ENCODE assay signal across 8 cellular contexts in the genomic region with DNA sequence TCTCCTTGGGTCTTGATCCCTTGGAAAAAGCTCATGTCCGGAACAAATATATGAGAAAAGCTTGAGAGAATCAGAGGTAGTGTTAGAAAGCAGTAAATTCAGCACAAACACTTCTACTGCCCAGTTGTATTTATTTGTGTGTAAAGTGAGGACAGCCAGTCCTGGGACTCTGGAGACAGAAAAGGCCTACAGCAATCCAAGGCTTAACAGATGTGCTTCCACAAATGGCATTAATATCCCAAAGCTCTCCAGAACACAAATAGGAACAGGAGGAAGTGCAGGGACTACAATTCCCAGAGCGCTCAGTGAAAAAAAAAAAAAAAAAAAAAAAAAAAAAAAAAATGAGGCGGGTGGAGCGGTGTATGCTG. TPM values are rescaled to one million over a fixed set of nuclear protein-coding genes. Genes with fewer than 3 reads are reported as not detected.
DNase-seq lines count a peak whose midpoint lies in the region; ATAC-seq lines count a peak whose summit lies in the region.

No MANE protein-coding gene starts in this region.

- H2BK120ac ChIP-seq in neuronal stem cell (ENCODE audit: low read depth, low read length) = no peak overlapping the region

- peaks cover 0 to 54% (median 9%) of the 10 kb centered on the region in 3 donors for H3K36me3 Mint-ChIP-seq in CD8-positive, alpha-beta memory T cell

- H3K9me3 Mint-ChIP-seq in CD8-positive, alpha-beta memory T cell = no peaks in the 10 kb centered on the region

- H3K9me3 ChIP-seq in CD8-positive, alpha-beta memory T cell (ENCODE audit: low read length) = no peaks in the 10 kb centered on the region
- H3K9me3 ChIP-seq in neuronal stem cell (replicated peaks in 1 of 2; ENCODE audit: control insufficient read depth in 2 of 2, insufficient read depth in 1 of 2, low read depth in 1 of 2, low read length in 2 of 2) = no peaks in the 10 kb centered on the region

- H3K36me3 ChIP-seq in CD8-positive, alpha-beta memory T cell (ENCODE audit: insufficient read depth, low read length) = peaks cover 14% of the 10 kb centered on the region
- peaks cover 33 to 63% of the 10 kb centered on the region in 2 donors for H3K36me3 ChIP-seq in neuronal stem cell (replicated peaks in 1 of 2; ENCODE audit: control insufficient read depth in 2 of 2, insufficient read depth in 2 of 2, low read length in 2 of 2)

- H3K23ac ChIP-seq in neuronal stem cell (ENCODE audit: low read depth, low read length, poor library complexity) = no peak overlapping the region

- peaks cover 25% of the 10 kb centered on the region for H3K4me1 ChIP-seq in CD8-positive, alpha-beta memory T cell (ENCODE audit: insufficient read depth, low read length)
- peaks cover 15 to 18% of the 10 kb centered on the region in 2 donors for H3K4me1 ChIP-seq in neuronal stem cell (ENCODE audit: control insufficient read depth in 2 of 2, insufficient read depth in 1 of 2, low read depth in 1 of 2, low read length in 2 of 2)

- H3K79me1 ChIP-seq in neuronal stem cell (ENCODE audit: low read depth, low read length) = peaks cover 9% of the 10 kb centered on the region

- H3K4me3 Mint-ChIP-seq in CD8-positive, alpha-beta memory T cell = peak overlapping the region; percentile 90 to 99 (median 92)

- CTCF ChIA-PET in CD8-positive, alpha-beta memory T cell (lab: Charles Lee) = interaction anchor here (0.7 to 2.0 kb wide), 5 partner anchors 17 to 290 kb away, joined by 3 to 10 read pairs (median 4); a partner anchor contains a TSS

- H3K14ac ChIP-seq in neuronal stem cell (ENCODE audit: low read length) = no peak overlapping the region

- no peak overlapping the region for H3K9ac ChIP-seq in neuronal stem cell (ENCODE audit: low read depth, low read length, poor library complexity)

- ATAC-seq in HG03135 (IDR thresholded peaks at IDR 0.05; ENCODE audit: unreplicated experiment) (peak; percentile 1), HG03432 (IDR thresholded peaks at IDR 0.05; ENCODE audit: unreplicated experiment) (no peak)

- WGBS in neuronal stem cell (ENCODE audit: extremely low coverage in 2 of 2, insufficient read length in 2 of 2, insufficient replicate concordance in 1 of 2), 2 donors = no CpG with 5 or more reads among the region's 4 CpGs

- H3K27me3 Mint-ChIP-seq in CD8-positive, alpha-beta memory T cell = peaks cover 0 to 1% of the 10 kb centered on the region in 2 donors

- no peak overlapping the region for H3K27ac ChIP-seq in CD8-positive, alpha-beta memory T cell (ENCODE audit: low read depth, low read length)
- peak overlapping the region; percentile 98 for H3K27ac ChIP-seq in angular gyrus (ENCODE audit: low read depth, low read length)
- no peak overlapping the region for H3K27ac ChIP-seq in neuronal stem cell (replicated peaks; ENCODE audit: low read length)

- H3K4me3 ChIP-seq in CD8-positive, alpha-beta memory T cell (ENCODE audit: low read length) = no peak overlapping the region
- H3K4me3 ChIP-seq in neuronal stem cell (ENCODE audit: low read length in 2 of 2) = peak overlapping the region in 1 of 2 donors; percentile 99

- H2AFZ ChIP-seq in neuronal stem cell (ENCODE audit: low read length) = peak overlapping the region; percentile 44

- H3K4me2 ChIP-seq in neuronal stem cell (ENCODE audit: insufficient read depth, low read length, poor library complexity, severe bottlenecking) = no peak overlapping the region

- H4K8ac ChIP-seq in neuronal stem cell (ENCODE audit: low read depth, low read length) = no peak overlapping the region

- POLR2A ChIA-PET in CD8-positive, alpha-beta memory T cell (lab: Charles Lee) = interaction anchor here (1.1 to 1.8 kb wide), 5 partner anchors 10 to 125 kb away, joined by 3 to 8 read pairs (median 6); a partner anchor contains a TSS

- no peak overlapping the region for H3K18ac ChIP-seq in neuronal stem cell (ENCODE audit: low read length)

- no peak overlapping the region for H2BK12ac ChIP-seq in neuronal stem cell (ENCODE audit: low read length)

- H4K91ac ChIP-seq in neuronal stem cell (ENCODE audit: low read depth, low read length, poor library complexity) = no peak overlapping the region

- no peak overlapping the region for H2BK5ac ChIP-seq in neuronal stem cell (ENCODE audit: low read length)

- H3K4ac ChIP-seq in neuronal stem cell (ENCODE audit: low read length) = no peak overlapping the region

- DNase-seq in CD8-positive, alpha-beta memory T cell = no peak
- DNase-seq in neuronal stem cell (ENCODE audit: low spot score) = no peak
- DNase-seq in RKO (ENCODE audit: low spot score) = no peak
- DNase-seq in EL = no peak
- DNase-seq in cerebellar cortex (ENCODE audit: low spot score) = no peak

- peak overlapping the region; percentile 85 to 95 (median 88) for H3K27ac Mint-ChIP-seq in CD8-positive, alpha-beta memory T cell

- H3K27me3 ChIP-seq in CD8-positive, alpha-beta memory T cell (ENCODE audit: insufficient read depth, low read length, poor library complexity, severe bottlenecking) = no peaks in the 10 kb centered on the region
- H3K27me3 ChIP-seq in neuronal stem cell (ENCODE audit: control insufficient read depth in 3 of 3, insufficient read depth in 3 of 3, low read depth in 1 of 3, low read length in 3 of 3) = no peaks in the 10 kb centered on the region

- H3K4me1 Mint-ChIP-seq in CD8-positive, alpha-beta memory T cell = peaks cover 32 to 47% (median 42%) of the 10 kb centered on the region in 3 donors

- no peak overlapping the region for H2BK15ac ChIP-seq in neuronal stem cell (ENCODE audit: low read length)

- no peak overlapping the region for H2AK5ac ChIP-seq in neuronal stem cell (ENCODE audit: low read depth, low read length)

RNA-seq across cellular contexts. Expression of a gene that starts 0.4 kb away (rescaled TPM):
- 100 to 1,000 TPM; 268 to 270 TPM for total RNA-seq in CD8-positive, alpha-beta memory T cell
- 265 TPM for polyA plus RNA-seq in CD8-positive, alpha-beta memory T cell
- polyA plus RNA-seq in neuronal stem cell (2013, experiment 1 of 2) = 199 TPM
- polyA plus RNA-seq in neuronal stem cell (2013, experiment 2 of 2) = 192 TPM

RNA-seq across cellular contexts. Expression of a gene that starts 11.7 kb away (rescaled TPM):
- total RNA-seq in CD8-positive, alpha-beta memory T cell = 10 to 100 TPM; 70.8 to 70.9 TPM
- polyA plus RNA-seq in CD8-positive, alpha-beta memory T cell = 54.5 TPM
- 17.7 TPM for polyA plus RNA-seq in neuronal stem cell (2013, experiment 1 of 2)
- polyA plus RNA-seq in neuronal stem cell (2013, experiment 2 of 2) = 16.0 TPM

RNA-seq across cellular contexts. Expression of a gene that starts 19.1 kb away (rescaled TPM):
- total RNA-seq in CD8-positive, alpha-beta memory T cell = 10 to 100 TPM; 38.5 to 44.0 TPM
- polyA plus RNA-seq in CD8-positive, alpha-beta memory T cell = 15.4 TPM
- polyA plus RNA-seq in neuronal stem cell (2013, experiment 1 of 2) = 47.4 TPM
- polyA plus RNA-seq in neuronal stem cell (2013, experiment 2 of 2) = 46.8 TPM

RNA-seq across cellular contexts. Expression of a gene that starts 39.1 kb away (rescaled TPM):
- total RNA-seq in CD8-positive, alpha-beta memory T cell = 10 to 100 TPM; 74.8 to 83.9 TPM
- 51.6 TPM for polyA plus RNA-seq in CD8-positive, alpha-beta memory T cell
- polyA plus RNA-seq in neuronal stem cell (2013, experiment 1 of 2) = 31.0 TPM
- polyA plus RNA-seq in neuronal stem cell (2013, experiment 2 of 2) = 31.6 TPM

RNA-seq across cellular contexts. Expression of a gene that starts 55.1 kb away (rescaled TPM):
- under 1 TPM in 1 of 2 experiments, not detected in 1; 0.11 TPM for total RNA-seq in CD8-positive, alpha-beta memory T cell
- not detected for polyA plus RNA-seq in CD8-positive, alpha-beta memory T cell
- 0.13 TPM for polyA plus RNA-seq in neuronal stem cell (2013, experiment 1 of 2)
- polyA plus RNA-seq in neuronal stem cell (2013, experiment 2 of 2) = 0.21 TPM
